In the genomic region with DNA sequence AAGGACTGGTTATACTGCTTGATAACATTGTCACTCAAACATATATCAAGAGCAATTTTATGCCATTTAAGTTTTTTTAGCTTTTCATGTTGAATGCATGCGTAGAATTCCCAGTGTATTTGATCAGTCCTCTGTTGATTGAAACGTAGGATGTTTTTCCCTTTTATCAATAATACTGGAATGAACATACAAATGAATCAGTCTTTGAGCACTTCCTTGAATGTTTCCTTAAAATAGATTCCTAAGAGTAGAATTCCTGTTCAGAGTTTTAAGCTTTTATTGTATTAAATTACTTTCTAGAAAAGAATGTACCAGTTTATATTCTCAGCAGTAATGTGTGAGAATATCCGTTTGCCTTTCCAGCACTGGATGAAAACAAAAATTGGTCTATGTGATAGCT, we compare ENCODE assay signal across 1 cellular context.
TF ChIP-seq lines count a peak whose summit lies in the region.

No MANE protein-coding gene starts in this region.

TF ChIP-seq in IMR-90, 13 proteins besides CTCF, POLR2A, EP300 and RAD21:
- TF ChIP-seq, protein P1, sequence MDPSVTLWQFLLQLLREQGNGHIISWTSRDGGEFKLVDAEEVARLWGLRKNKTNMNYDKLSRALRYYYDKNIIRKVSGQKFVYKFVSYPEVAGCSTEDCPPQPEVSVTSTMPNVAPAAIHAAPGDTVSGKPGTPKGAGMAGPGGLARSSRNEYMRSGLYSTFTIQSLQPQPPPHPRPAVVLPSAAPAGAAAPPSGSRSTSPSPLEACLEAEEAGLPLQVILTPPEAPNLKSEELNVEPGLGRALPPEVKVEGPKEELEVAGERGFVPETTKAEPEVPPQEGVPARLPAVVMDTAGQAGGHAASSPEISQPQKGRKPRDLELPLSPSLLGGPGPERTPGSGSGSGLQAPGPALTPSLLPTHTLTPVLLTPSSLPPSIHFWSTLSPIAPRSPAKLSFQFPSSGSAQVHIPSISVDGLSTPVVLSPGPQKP (IDR thresholded peaks at IDR 0.05; ENCODE audit: borderline replicate concordance, low read depth, low read length): no peak
